14 cellular contexts compared by ENCODE assay signal in genomic region chr3:122025296-122025695, GRCh38. TPM values are rescaled to one million over a fixed set of nuclear protein-coding genes. Genes with fewer than 3 reads are reported as not detected.
A peak's percentile ranks its signal among the peaks of the same experiment; 100 is the strongest.
DNase-seq lines count a peak whose midpoint lies in the region; ATAC-seq and TF ChIP-seq lines count a peak whose summit lies in the region.
"Had no signal": no experiment of that assay in that cellular context is flagged by ENCODE, and none has a peak within 500 bp of the region (broad histone marks: within the 10 kb centered on the region; RNA-seq: fewer than 3 reads in every experiment).

No MANE protein-coding gene starts in this region.

- peaks cover 2% of the 10 kb centered on the region for H3K36me3 Mint-ChIP-seq in T-helper 2 cell treated with Interferon-gamma antibody and Interleukin-4, amounts not matched to agents 5 μg/mL and 100 μg/mL, for 36 hours (ENCODE audit: low read depth)

- no peak for TF ChIP-seq POLR2A in erythroblast (IDR thresholded peaks at IDR 0.05; ENCODE audit: low read length)
- no peak for TF ChIP-seq POLR2A in upper lobe of left lung (IDR thresholded peaks at IDR 0.05)

- H3K4me1 Mint-ChIP-seq in T-helper 2 cell treated with Interferon-gamma antibody and Interleukin-4, amounts not matched to agents 5 μg/mL and 100 μg/mL, for 36 hours (ENCODE audit: low read depth), result peaks cover 33% of the 10 kb centered on the region
- H3K4me1 Mint-ChIP-seq: nephron had no signal

- H3K4me3 Mint-ChIP-seq in T-helper 2 cell treated with Interferon-gamma antibody and Interleukin-4, amounts not matched to agents 5 μg/mL and 100 μg/mL, for 36 hours, result peak overlapping the region; percentile 22
- H3K4me3 Mint-ChIP-seq: activated CD4-positive, alpha-beta memory T cell treated with anti-CD3 and anti-CD28 coated beads, Interleukin-2, amount 10 ng/mL, durations not matched to agents 7 days and 5 days; nephron had no signal

- no peak for DNase-seq in T-helper 2 cell treated with Interferon-gamma antibody and Interleukin-4, amounts not matched to agents 5 μg/mL and 100 μg/mL, for 36 hours (ENCODE audit: low spot score)
- DNase-seq in erythroblast (lab: John Stamatoyannopoulos, UW) (no peak), cerebellum (ENCODE audit: low spot score) (no peak), upper lobe of left lung (no peak), NCI-H1436 treated with DMSO at 0.1 percent for 48 hours (lab: John Stamatoyannopoulos, UW) (no peak)
- DNase-seq: activated CD4-positive, alpha-beta memory T cell treated with anti-CD3 and anti-CD28 coated beads, Interleukin-2, amount 10 ng/mL, durations not matched to agents 7 days and 5 days; Caco-2; GOT3; Peyer's patch; stimulated activated CD4-positive, alpha-beta T cell treated with anti-CD3 and anti-CD28 coated beads, Interleukin-15, amount 100 ng/mL, for 24 hours had no signal

- H3K27ac Mint-ChIP-seq in T-helper 2 cell treated with Interferon-gamma antibody and Interleukin-4, amounts not matched to agents 5 μg/mL and 100 μg/mL, for 36 hours, result no peak overlapping the region
- H3K27ac Mint-ChIP-seq: activated CD4-positive, alpha-beta memory T cell treated with anti-CD3 and anti-CD28 coated beads, Interleukin-2, amount 10 ng/mL, durations not matched to agents 7 days and 5 days; nephron had no signal

- no peaks in the 10 kb centered on the region for H3K9me3 ChIP-seq in upper lobe of left lung
- H3K9me3 ChIP-seq: Caco-2, Peyer's patch had no signal

- no peak for TF ChIP-seq CTCF in upper lobe of left lung (IDR thresholded peaks at IDR 0.05)

- no peaks in the 10 kb centered on the region for H3K36me3 ChIP-seq in upper lobe of left lung
- H3K36me3 ChIP-seq: Peyer's patch had no signal

- TF ChIP-seq EP300 in upper lobe of left lung (IDR thresholded peaks at IDR 0.05), result no peak

- H3K4me1 ChIP-seq in upper lobe of left lung, result peaks cover 0 to 9% (median 0%) of the 10 kb centered on the region in 4 donors

- H3K27ac ChIP-seq in upper lobe of left lung, result no peak overlapping the region
- H3K27ac ChIP-seq: Peyer's patch had no signal

- peaks cover 0 to 5% (median 0%) of the 10 kb centered on the region in 4 donors for H3K27me3 ChIP-seq in upper lobe of left lung
- H3K27me3 ChIP-seq: Peyer's patch had no signal

- H3K4me3 ChIP-seq in upper lobe of left lung, result no peak overlapping the region
- H3K4me3 ChIP-seq: Peyer's patch had no signal

- H3K9me3 Mint-ChIP-seq in T-helper 2 cell treated with Interferon-gamma antibody and Interleukin-4, amounts not matched to agents 5 μg/mL and 100 μg/mL, for 36 hours, result no peaks in the 10 kb centered on the region
- H3K9me3 Mint-ChIP-seq: nephron had no signal

- H3K27me3 Mint-ChIP-seq in T-helper 2 cell treated with Interferon-gamma antibody and Interleukin-4, amounts not matched to agents 5 μg/mL and 100 μg/mL, for 36 hours (ENCODE audit: low read depth), result peaks cover 11% of the 10 kb centered on the region

- ATAC-seq in GM18517 (IDR thresholded peaks at IDR 0.05; ENCODE audit: unreplicated experiment) (peak; percentile 90), GM21390 (IDR thresholded peaks at IDR 0.05; ENCODE audit: unreplicated experiment) (peak; percentile 88), HG03095 (IDR thresholded peaks at IDR 0.05; ENCODE audit: unreplicated experiment) (peak; percentile 77), upper lobe of left lung (ENCODE audit: low FRiP score in 2 of 2) (no peak)

RNA-seq across cellular contexts. Expression of gene ILDR1, which starts 3.2 kb away (rescaled TPM):
- total RNA-seq in cerebellum (not detected), upper lobe of left lung (1 to 10 TPM; 1.0 to 7.8 (median 6.4) TPM)

RNA-seq across cellular contexts. Expression of gene CD86, which starts 29.9 kb away (rescaled TPM):
- total RNA-seq in cerebellum (1.00 TPM), upper lobe of left lung (10 to 100 TPM in 5 of 6 donors, 1 to 10 TPM in 1; 4.2 to 27.8 (median 14.4) TPM)
- total RNA-seq: Caco-2 had no signal

Comparison
In these comparisons a context has a peak if more than half of its experiments do, and no peak if none do; other contexts are left out.
1. ATAC-seq: peak in GM18517 (single experiment), GM21390 (single experiment) and HG03095 (single experiment); none in upper lobe of left lung (0 of 2).